14 cellular contexts compared by ENCODE assay signal in genomic region chr15:101193781-101194180, GRCh38. TPM values are rescaled to one million over a fixed set of nuclear protein-coding genes. Genes with fewer than 3 reads are reported as not detected.
DNase-seq lines count a peak whose midpoint lies in the region; ATAC-seq and TF ChIP-seq lines count a peak whose summit lies in the region.
"Had no signal": no experiment of that assay in that cellular context is flagged by ENCODE, and none has a peak within 500 bp of the region (broad histone marks: within the 10 kb centered on the region; RNA-seq: fewer than 3 reads in every experiment).

No MANE protein-coding gene starts in this region.

- H3K4me2 ChIP-seq in osteoblast (ENCODE audit: insufficient read depth, low read length) (peak overlapping the region; percentile 63), MM.1S (ENCODE audit: low read depth, low read length) (no peak overlapping the region)

- DNase-seq in heart left ventricle (no peak), Right ventricle myocardium superior (no peak), epithelial cell of proximal tubule (ENCODE audit: low read depth) (no peak), osteoblast (ENCODE audit: insufficient read length, low spot score, missing footprints) (no peak), upper lobe of right lung (no peak), RPMI8226 (no peak), substantia nigra (lab: John Stamatoyannopoulos, UW) (no peak), MM.1S (no peak)
- DNase-seq: activated gamma-delta T cell; CD4-positive, alpha-beta T cell; cortex of kidney; NCI-H345; SHP77 treated with DMSO at 0.1 percent for 48 hours had no signal

- H3F3A ChIP-seq in MM.1S (ENCODE audit: insufficient read depth, low read length), result peaks cover 14% of the 10 kb centered on the region

- WGBS in heart left ventricle, 4 donors, result 72 to 84% (median 79%) methylated on average over 7 of the region's 7 CpGs

- H2AFZ ChIP-seq in osteoblast (ENCODE audit: low read length) (no peak overlapping the region), MM.1S (ENCODE audit: low read length) (no peak overlapping the region)

- H3K4me1 ChIP-seq in heart left ventricle, result peaks cover 0 to 88% (median 41%) of the 10 kb centered on the region in 12 donors
- H3K4me1 ChIP-seq in osteoblast (ENCODE audit: insufficient read depth, low read length), result peaks cover 59% of the 10 kb centered on the region
- peaks cover 52% of the 10 kb centered on the region for H3K4me1 ChIP-seq in upper lobe of right lung
- H3K4me1 ChIP-seq in MM.1S (ENCODE audit: low read length), result peaks cover 20% of the 10 kb centered on the region

- intact Hi-C loops in heart left ventricle (cut with DNase I) (loop anchor here in 4 of 10 donors (5.0 to 10.0 kb wide), 4 partner anchors 49 to 179 kb away; no protein-coding TSS in a partner anchor), Right ventricle myocardium superior (cut with DNase I) (no loop called here), upper lobe of right lung (cut with DNase I) (no loop called here)

- H3K36me3 ChIP-seq in heart left ventricle, result no peaks in the 10 kb centered on the region
- H3K36me3 ChIP-seq in osteoblast (ENCODE audit: insufficient read depth, low read length), result peaks cover 4% of the 10 kb centered on the region
- H3K36me3 ChIP-seq in upper lobe of right lung, result no peaks in the 10 kb centered on the region
- no peaks in the 10 kb centered on the region for H3K36me3 ChIP-seq in MM.1S (replicated peaks; ENCODE audit: insufficient read depth, low read length)

- H3K9ac ChIP-seq in MM.1S (ENCODE audit: low read length), result no peak overlapping the region

- H3K9me3 ChIP-seq in heart left ventricle (no peaks in the 10 kb centered on the region), osteoblast (ENCODE audit: low read depth, low read length) (no peaks in the 10 kb centered on the region), upper lobe of right lung (no peaks in the 10 kb centered on the region), MM.1S (replicated peaks; ENCODE audit: insufficient read depth, low read length) (no peaks in the 10 kb centered on the region)

- H3K79me2 ChIP-seq in osteoblast (ENCODE audit: insufficient read depth, low read length) (peaks cover 100% of the 10 kb centered on the region), MM.1S (ENCODE audit: low read length) (peaks cover 100% of the 10 kb centered on the region)

- H3K27ac ChIP-seq in heart left ventricle (peak overlapping the region in 11 of 12 donors; percentile 26 to 87 (median 55)), osteoblast (ENCODE audit: low read depth, low read length) (peak overlapping the region; percentile 99), upper lobe of right lung (peak overlapping the region; percentile 55), substantia nigra (ENCODE audit: low read depth, low read length, poor library complexity, severe bottlenecking) (no peak overlapping the region), MM.1S (ENCODE audit: low read length) (no peak overlapping the region)

- H4K20me1 ChIP-seq in osteoblast (ENCODE audit: insufficient read depth, low read length) (peaks cover 2% of the 10 kb centered on the region), MM.1S (ENCODE audit: insufficient read depth, low read length) (no peaks in the 10 kb centered on the region)

- H3K9me2 ChIP-seq in MM.1S (replicated peaks; ENCODE audit: insufficient read depth, low read length), result no peaks in the 10 kb centered on the region

- ATAC-seq in heart left ventricle, result peak in 3 of 4 donors; percentile 8 to 12 (median 11)
- ATAC-seq in Right ventricle myocardium superior (ENCODE audit: poor library complexity), result no peak
- ATAC-seq in upper lobe of right lung, result peak; percentile 45

- H3K27me3 ChIP-seq in heart left ventricle (no peaks in the 10 kb centered on the region), osteoblast (ENCODE audit: insufficient read depth, low read length) (no peaks in the 10 kb centered on the region), upper lobe of right lung (no peaks in the 10 kb centered on the region), MM.1S (replicated peaks; ENCODE audit: insufficient read depth, low read length) (no peaks in the 10 kb centered on the region)

- TF ChIP-seq POLR2A in heart left ventricle (IDR thresholded peaks at IDR 0.05), result no peak

- H3K4me3 ChIP-seq in heart left ventricle (peak overlapping the region in 6 of 12 donors; percentile 4 to 42 (median 19)), epithelial cell of proximal tubule (ENCODE audit: low read depth, low read length) (peak overlapping the region; percentile 21), osteoblast (ENCODE audit: insufficient read depth, low read length) (peak overlapping the region; percentile 4), upper lobe of right lung (peak overlapping the region; percentile 15), MM.1S (ENCODE audit: low read length) (no peak overlapping the region)
- H3K4me3 ChIP-seq: lung had no signal

- TF ChIP-seq CTCF in heart left ventricle (IDR thresholded peaks at IDR 0.05) (no peak), epithelial cell of proximal tubule (conservative IDR thresholded peaks at IDR 0.05; ENCODE audit: low read depth, low read length) (no peak), osteoblast (IDR thresholded peaks at IDR 0.05; ENCODE audit: extremely low read depth, low read depth, low read length) (no peak), upper lobe of right lung (IDR thresholded peaks at IDR 0.05) (no peak), MM.1S (IDR thresholded peaks at IDR 0.05; ENCODE audit: low read length) (no peak)

RNA-seq across cellular contexts. Expression of gene CHSY1, which starts 58.1 kb away (rescaled TPM):
- total RNA-seq in heart left ventricle (10 to 100 TPM in 7 of 9 donors, 1 to 10 TPM in 2; 8.7 to 41.3 (median 11.1) TPM), Right ventricle myocardium superior (12.7 TPM), epithelial cell of proximal tubule (14.4 and 19.2 TPM in 2 replicates), osteoblast (36.8 and 39.1 TPM in 2 replicates), upper lobe of right lung (40.6 TPM)
- 1 to 10 TPM; 5.6 to 8.7 TPM for polyA plus RNA-seq in heart left ventricle

Comparison
In these comparisons a context has a peak if more than half of its experiments do, and no peak if none do; other contexts are left out.
1. H3K27ac ChIP-seq: peak in heart left ventricle (11 of 12), osteoblast (single experiment) and upper lobe of right lung (single experiment); none in substantia nigra (single experiment) and MM.1S (single experiment).